In genomic region chr1:196609114-196609737, GRCh38 we compare ENCODE assay signal across 8 cellular contexts. TPM values are rescaled to one million over a fixed set of nuclear protein-coding genes. Genes with fewer than 3 reads are reported as not detected.
A peak's percentile ranks its signal among the peaks of the same experiment; 100 is the strongest.
DNase-seq lines count a peak whose midpoint lies in the region; ATAC-seq and TF ChIP-seq lines count a peak whose summit lies in the region.

No MANE protein-coding gene starts in this region.

- no peaks in the 10 kb centered on the region for H3K27me3 ChIP-seq in iPS DF 6.9 (ENCODE audit: control insufficient read depth, insufficient read depth, low read length)
- no peaks in the 10 kb centered on the region for H3K27me3 ChIP-seq in smooth muscle cell (ENCODE audit: low read depth)

- H3K36me3 ChIP-seq in iPS DF 6.9 (ENCODE audit: control insufficient read depth, insufficient read depth, low read length) (no peaks in the 10 kb centered on the region), smooth muscle cell (ENCODE audit: low read depth) (no peaks in the 10 kb centered on the region)

- DNase-seq in NCI-H345 treated with DMSO at 0.1 percent for 48 hours (lab: John Stamatoyannopoulos, UW; ENCODE audit: unreplicated experiment) = peak; percentile 6
- no peak for DNase-seq in NCI-H345 (lab: John Stamatoyannopoulos, UW)
- peak; percentile 29 for DNase-seq in iPS DF 6.9 (ENCODE audit: low read depth, low spot score)
- peak; percentile 28 for DNase-seq in smooth muscle cell (lab: John Stamatoyannopoulos, UW; ENCODE audit: unreplicated experiment)
- DNase-seq in activated effector memory CD4-positive, alpha-beta T cell treated with Interleukin-2 at 50 U/mL for 16 hours = no peak
- no peak for DNase-seq in EL
- DNase-seq in middle frontal gyrus (ENCODE audit: extremely low spot score, low spot score) = no peak

- H3K27ac ChIP-seq in iPS DF 6.9 (ENCODE audit: low read length) (no peak overlapping the region), smooth muscle cell (ENCODE audit: low read depth) (peak overlapping the region; percentile 44)

- H3K4me3 ChIP-seq in iPS DF 6.9 (ENCODE audit: low read length) = peak overlapping the region; percentile 66; the same call in 1 of the 2 replicates
- H3K4me3 ChIP-seq in smooth muscle cell = peak overlapping the region; percentile 83

- no peak for TF ChIP-seq CTCF in smooth muscle cell (IDR thresholded peaks at IDR 0.05; ENCODE audit: borderline replicate concordance, insufficient read depth, poor library complexity, severe bottlenecking)

- H3F3A ChIP-seq in smooth muscle cell (ENCODE audit: low read depth) = peaks cover 14% of the 10 kb centered on the region

- H4K20me1 ChIP-seq in smooth muscle cell (ENCODE audit: low read depth) = no peaks in the 10 kb centered on the region

- peak; percentile 78 for ATAC-seq in SK-N-SH treated with all-trans-retinoic acid at 6 μM for 48 hours

- WGBS in iPS DF 6.9 (ENCODE audit: insufficient coverage, insufficient read length) = no CpG with 5 or more reads among the region's 16 CpGs
- 15% methylated on average over 16 of the region's 16 CpGs for WGBS in smooth muscle cell (ENCODE audit: low lambda C conversion rate)

- H3K9me3 ChIP-seq in iPS DF 6.9 (ENCODE audit: control insufficient read depth, insufficient read depth, low read length) (no peaks in the 10 kb centered on the region), smooth muscle cell (replicated peaks; ENCODE audit: low read depth) (no peaks in the 10 kb centered on the region)

- peaks cover 3% of the 10 kb centered on the region; the same call in 1 of the 2 replicates for H3K4me1 ChIP-seq in iPS DF 6.9 (ENCODE audit: control insufficient read depth, insufficient read depth, low read length)
- H3K4me1 ChIP-seq in smooth muscle cell (ENCODE audit: low read depth) = peaks cover 13% of the 10 kb centered on the region

- H2AFZ ChIP-seq in smooth muscle cell (ENCODE audit: low read depth) = peak overlapping the region; percentile 99

- H3K9ac ChIP-seq in smooth muscle cell (ENCODE audit: low read depth) = peak overlapping the region; percentile 42

- peaks cover 24% of the 10 kb centered on the region for H3K79me2 ChIP-seq in smooth muscle cell (ENCODE audit: low read depth)

- H3K4me2 ChIP-seq in smooth muscle cell = peak overlapping the region; percentile 91

TF ChIP-seq in SK-N-SH treated with all-trans-retinoic acid at 6 μM for 48 hours, 23 proteins besides CTCF, POLR2A, EP300 and RAD21:
- TF ChIP-seq ZFP30 (CRISPR knock-in tag; IDR thresholded peaks at IDR 0.05) (no peak), ZC3H10 (CRISPR knock-in tag; IDR thresholded peaks at IDR 0.05) (no peak), RARB (CRISPR knock-in tag; IDR thresholded peaks at IDR 0.05) (no peak), PPARA (CRISPR knock-in tag; IDR thresholded peaks at IDR 0.05; ENCODE audit: borderline replicate concordance) (no peak), TCF4 (CRISPR knock-in tag; IDR thresholded peaks at IDR 0.05; ENCODE audit: borderline replicate concordance) (no peak; the same call in 1 of the 2 replicates), GLIS3 (CRISPR knock-in tag; IDR thresholded peaks at IDR 0.05) (no peak), OSR1 (CRISPR knock-in tag; IDR thresholded peaks at IDR 0.05) (no peak), ZNF70 (CRISPR knock-in tag; IDR thresholded peaks at IDR 0.05) (no peak), PATZ1 (CRISPR knock-in tag; IDR thresholded peaks at IDR 0.05; ENCODE audit: borderline replicate concordance) (no peak), ZNF565 (CRISPR knock-in tag; conservative IDR thresholded peaks at IDR 0.05; ENCODE audit: low read depth) (no peak), CSDC2 (CRISPR knock-in tag; IDR thresholded peaks at IDR 0.05) (no peak), BACH2 (CRISPR knock-in tag; IDR thresholded peaks at IDR 0.05; ENCODE audit: borderline replicate concordance) (no peak)
TF ChIP-seq in SK-N-SH treated with all-trans-retinoic acid at 6 μM for 48 hours: peak in this region for 0.

RNA-seq across cellular contexts. Expression of gene KCNT2, which starts 1.0 kb away (rescaled TPM):
- 2.7 and 6.3 TPM in 2 replicates for total RNA-seq in smooth muscle cell
- 0.26 and 1.3 TPM in 2 replicates for polyA plus RNA-seq in smooth muscle cell

RNA-seq across cellular contexts. Expression of gene CFH, which starts 42.6 kb away (rescaled TPM):
- 99.5 and 160 TPM in 2 replicates for total RNA-seq in smooth muscle cell
- 42.6 and 71.2 TPM in 2 replicates for polyA plus RNA-seq in smooth muscle cell

Comparison
In these comparisons a context has a peak if more than half of its experiments do, and no peak if none do; other contexts are left out.
1. DNase-seq: peak in NCI-H345 treated with DMSO at 0.1 percent for 48 hours (single experiment), iPS DF 6.9 (single experiment) and smooth muscle cell (single experiment); none in NCI-H345 (single experiment), activated effector memory CD4-positive, alpha-beta T cell treated with Interleukin-2 at 50 U/mL for 16 hours (single experiment), EL (single experiment) and middle frontal gyrus (single experiment).